Comparison of ENCODE assay signal across 1 cellular context in the genomic region with DNA sequence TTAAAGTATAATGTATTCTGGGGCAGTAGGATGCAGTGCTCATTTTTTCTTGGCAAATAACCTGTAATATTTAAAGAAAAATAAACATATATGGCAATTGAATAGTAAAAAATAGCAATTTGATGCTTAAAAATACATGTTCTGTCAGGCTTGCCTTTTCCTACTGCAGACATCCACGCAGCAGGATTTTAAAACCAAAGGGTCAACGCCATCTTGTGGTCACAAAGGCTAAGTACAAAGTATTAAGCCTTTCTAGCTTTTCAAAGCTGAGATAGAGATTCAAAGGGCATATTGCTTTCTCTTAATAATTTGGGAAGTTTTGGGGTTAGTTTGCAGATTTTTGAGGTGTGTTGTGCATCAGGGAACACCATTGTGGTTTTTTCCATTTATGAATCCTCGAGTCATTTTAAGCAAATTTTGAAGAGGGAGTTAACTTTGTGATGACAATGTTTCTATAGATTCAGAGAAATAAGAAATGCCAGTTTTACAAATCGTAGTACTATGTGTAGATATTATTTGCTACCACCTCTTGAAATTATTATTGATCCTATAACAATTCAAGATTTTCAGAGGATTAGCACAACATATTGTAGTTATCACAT.
TF ChIP-seq lines count a peak whose summit lies in the region.

No MANE protein-coding gene starts in this region.

TF ChIP-seq in H1, 55 proteins besides CTCF, POLR2A, EP300 and RAD21:
- TF ChIP-seq GTF2F1 (IDR thresholded peaks at IDR 0.05; ENCODE audit: borderline replicate concordance, low read depth, low read length) (no peak), CTBP2 (IDR thresholded peaks at IDR 0.05; ENCODE audit: borderline replicate concordance, insufficient read depth, insufficient read length, low read length) (no peak), KDM5A (IDR thresholded peaks at IDR 0.05; ENCODE audit: low read length) (no peak), ZNF274 (IDR thresholded peaks at IDR 0.05; ENCODE audit: borderline replicate concordance, extremely low read depth, low read length) (no peak), BCL11A (IDR thresholded peaks at IDR 0.05; ENCODE audit: low read depth in 2 of 2, low read length in 2 of 2) (no peak), TAF7 (optimal IDR thresholded peaks at IDR 0.05; ENCODE audit: borderline replicate concordance, low read depth, low read length) (no peak), SP4 (IDR thresholded peaks at IDR 0.05; ENCODE audit: low read length) (no peak), SAP30 (IDR thresholded peaks at IDR 0.05; ENCODE audit: insufficient read depth, insufficient replicate concordance, low read length) (no peak), HDAC6 (IDR thresholded peaks at IDR 0.05; ENCODE audit: low read depth, low read length) (no peak), NRF1 (IDR thresholded peaks at IDR 0.05; ENCODE audit: low read depth, low read length) (no peak)
